ENCODE assay signal across 1 cellular context in the genomic region with DNA sequence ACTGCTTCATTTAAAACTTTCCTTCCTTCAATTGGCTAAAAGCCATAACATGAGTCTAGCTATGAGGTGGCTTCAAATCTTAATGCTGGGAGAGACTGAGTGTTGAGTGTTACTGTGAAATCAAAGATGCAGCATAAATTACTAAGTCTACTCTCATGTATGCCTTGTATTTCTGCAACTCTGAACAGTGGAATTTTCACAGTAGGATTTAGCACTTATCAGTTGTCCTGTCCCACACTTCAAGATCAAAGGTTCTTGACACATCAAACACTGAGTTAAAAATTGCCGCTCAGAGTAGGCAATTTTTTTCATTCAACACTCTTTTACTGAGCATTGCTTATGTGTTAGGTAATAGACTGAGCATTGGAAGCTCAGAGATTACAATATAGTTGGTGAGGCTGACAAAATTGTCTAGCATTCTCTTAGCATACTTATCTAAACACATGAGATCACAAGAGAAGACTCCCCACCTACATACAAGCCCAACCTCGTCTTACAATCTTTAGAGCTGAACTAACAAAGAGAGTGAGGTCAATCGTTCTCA.
TF ChIP-seq lines count a peak whose summit lies in the region.

No MANE protein-coding gene starts in this region.

TF ChIP-seq in SK-N-SH, 30 proteins besides CTCF, POLR2A, EP300 and RAD21:
- peak; percentile 64 for TF ChIP-seq NFIC (IDR thresholded peaks at IDR 0.05; ENCODE audit: borderline replicate concordance)
- TF ChIP-seq, protein P1, sequence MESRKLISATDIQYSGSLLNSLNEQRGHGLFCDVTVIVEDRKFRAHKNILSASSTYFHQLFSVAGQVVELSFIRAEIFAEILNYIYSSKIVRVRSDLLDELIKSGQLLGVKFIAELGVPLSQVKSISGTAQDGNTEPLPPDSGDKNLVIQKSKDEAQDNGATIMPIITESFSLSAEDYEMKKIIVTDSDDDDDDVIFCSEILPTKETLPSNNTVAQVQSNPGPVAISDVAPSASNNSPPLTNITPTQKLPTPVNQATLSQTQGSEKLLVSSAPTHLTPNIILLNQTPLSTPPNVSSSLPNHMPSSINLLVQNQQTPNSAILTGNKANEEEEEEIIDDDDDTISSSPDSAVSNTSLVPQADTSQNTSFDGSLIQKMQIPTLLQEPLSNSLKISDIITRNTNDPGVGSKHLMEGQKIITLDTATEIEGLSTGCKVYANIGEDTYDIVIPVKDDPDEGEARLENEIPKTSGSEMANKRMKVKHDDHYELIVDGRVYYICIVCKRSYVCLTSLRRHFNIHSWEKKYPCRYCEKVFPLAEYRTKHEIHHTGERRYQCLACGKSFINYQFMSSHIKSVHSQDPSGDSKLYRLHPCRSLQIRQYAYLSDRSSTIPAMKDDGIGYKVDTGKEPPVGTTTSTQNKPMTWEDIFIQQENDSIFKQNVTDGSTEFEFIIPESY (IDR thresholded peaks at IDR 0.05; ENCODE audit: borderline replicate concordance, low read depth), result no peak
